ENCODE assay signal across 21 cellular contexts in genomic region chr20:16404640-16405039, GRCh38.
DNase-seq lines count a peak whose midpoint lies in the region; ATAC-seq, FAIRE-seq and TF ChIP-seq lines count a peak whose summit lies in the region.
"Had no signal": no experiment of that assay in that cellular context is flagged by ENCODE, and none has a peak within 500 bp of the region (broad histone marks: within the 10 kb centered on the region; RNA-seq: fewer than 3 reads in every experiment).

No MANE protein-coding gene starts in this region.

- in situ Hi-C loops in HepG2 (cut with HindIII; ENCODE audit: extremely low pct_ligation_motif_present, low pct_unique_long_range_greater_than_20kb): no loop called here

- TF ChIP-seq CTCF in heart left ventricle (IDR thresholded peaks at IDR 0.05) (no peak), left ventricle myocardium inferior (IDR thresholded peaks at IDR 0.05; ENCODE audit: borderline replicate concordance) (no peak), HepG2 (CRISPR knock-in tag; IDR thresholded peaks at IDR 0.05) (no peak), right lobe of liver (IDR thresholded peaks at IDR 0.05) (no peak), prostate gland (IDR thresholded peaks at IDR 0.05) (no peak)

- TF ChIP-seq POLR2A in heart left ventricle (IDR thresholded peaks at IDR 0.05): no peak
- TF ChIP-seq POLR2A in HepG2 (IDR thresholded peaks at IDR 0.05; ENCODE audit: insufficient read depth in 1 of 2, low read depth in 2 of 2, low read length in 2 of 2): no peak
- no peak for TF ChIP-seq POLR2A in right lobe of liver (IDR thresholded peaks at IDR 0.05)
- no peak for TF ChIP-seq POLR2A in prostate gland (IDR thresholded peaks at IDR 0.05)

- ATAC-seq in heart left ventricle (peak in 3 of 4 donors; percentile 51 to 62 (median 55)), HepG2 (no peak), right lobe of liver (no peak)
- ATAC-seq: A549; CD8-positive, alpha-beta T cell had no signal

- no peak overlapping the region for H3K9ac ChIP-seq in HepG2 (ENCODE audit: insufficient read depth, low read depth, low read length)
- H3K9ac ChIP-seq: BLaER1 treated with 17β-estradiol and CSF1 and Interleukin-3, amounts not matched to agents 10 nM and 100 nM had no signal

- no peak overlapping the region for H3K4me2 ChIP-seq in HepG2 (ENCODE audit: low read depth, low read length)
- H3K4me2 ChIP-seq: A549; BLaER1 treated with 17β-estradiol and CSF1 and Interleukin-3, amounts not matched to agents 10 nM and 100 nM had no signal

- no peaks in the 10 kb centered on the region for H3K79me2 ChIP-seq in HepG2 (ENCODE audit: insufficient read depth, low read length)

- intact Hi-C loops in heart left ventricle (cut with DNase I) (no loop called here), left ventricle myocardium inferior (cut with micrococcal nuclease) (no loop called here), HepG2 (cut with micrococcal nuclease; ENCODE audit: unreplicated experiment) (loop anchor here (5.0 kb wide), 1 partner anchor 117 kb away; no protein-coding TSS in a partner anchor), right lobe of liver (cut with DNase I) (no loop called here), prostate gland (cut with DNase I) (no loop called here)

- POLR2A ChIA-PET in HepG2 (lab: Yijun Ruan, JAX): no interaction called here

- no peak for TF ChIP-seq RAD21 in HepG2 (CRISPR knock-in tag; IDR thresholded peaks at IDR 0.05)

- H4K20me1 ChIP-seq in HepG2 (ENCODE audit: insufficient read depth, low read length): no peaks in the 10 kb centered on the region
- H4K20me1 ChIP-seq: BLaER1 treated with 17β-estradiol and CSF1 and Interleukin-3, amounts not matched to agents 10 nM and 100 nM had no signal

- H2AFZ ChIP-seq in HepG2 (ENCODE audit: low read length): no peak overlapping the region

- H3K27ac ChIP-seq in heart left ventricle (no peak overlapping the region), left ventricle myocardium inferior (replicated peaks) (no peak overlapping the region), HepG2 (ENCODE audit: extremely low read length, insufficient read depth, low read length) (no peak overlapping the region), right lobe of liver (no peak overlapping the region), prostate gland (no peak overlapping the region)
- H3K27ac ChIP-seq: 22Rv1; A549; BLaER1 treated with 17β-estradiol and CSF1 and Interleukin-3, amounts not matched to agents 10 nM and 100 nM; C4-2B had no signal

- FAIRE-seq in HepG2 (lab: Jason Lieb, UNC): no peak
- FAIRE-seq: D721Med, G401.6, GM12891, GM19239 had no signal

- DNase-seq in heart left ventricle: no peak
- no peak for DNase-seq in left ventricle myocardium inferior
- no peak for DNase-seq in HepG2 (ENCODE audit: low spot score)
- DNase-seq in right lobe of liver: no peak
- DNase-seq in retina: peak; percentile 21
- DNase-seq in prostate gland (ENCODE audit: low spot score): no peak
- DNase-seq: AML-193; Caco-2; Calu3; CD4-positive, alpha-beta T cell; CD8-positive, alpha-beta T cell; DMS79 treated with DMSO at 0.1 percent for 48 hours; GF-D8 had no signal

- H3K4me1 ChIP-seq in heart left ventricle (peaks cover 0 to 8% (median 0%) of the 10 kb centered on the region in 12 donors), left ventricle myocardium inferior (no peaks in the 10 kb centered on the region), HepG2 (ENCODE audit: insufficient read depth, low read length) (peaks cover 20% of the 10 kb centered on the region), right lobe of liver (no peaks in the 10 kb centered on the region), prostate gland (replicated peaks) (no peaks in the 10 kb centered on the region)

- no peaks in the 10 kb centered on the region for H3K9me3 ChIP-seq in heart left ventricle
- no peaks in the 10 kb centered on the region for H3K9me3 ChIP-seq in left ventricle myocardium inferior (replicated peaks)
- H3K9me3 ChIP-seq in HepG2 (ENCODE audit: low read length): no peaks in the 10 kb centered on the region
- H3K9me3 ChIP-seq in right lobe of liver: no peaks in the 10 kb centered on the region
- no peaks in the 10 kb centered on the region for H3K9me3 ChIP-seq in prostate gland
- H3K9me3 ChIP-seq: A549, Caco-2 had no signal

- H3K36me3 ChIP-seq in heart left ventricle: peaks cover 0 to 39% (median 10%) of the 10 kb centered on the region in 9 donors
- H3K36me3 ChIP-seq in left ventricle myocardium inferior: peaks cover 49% of the 10 kb centered on the region
- H3K36me3 ChIP-seq in HepG2 (replicated peaks in 1 of 2; ENCODE audit: control insufficient read depth in 1 of 2, insufficient read depth in 2 of 2, low read length in 2 of 2): peaks cover 2 to 18% of the 10 kb centered on the region in 2 experiments; a peak in 3 of 5 replicates
- H3K36me3 ChIP-seq in right lobe of liver: peaks cover 0 to 16% (median under 1%) of the 10 kb centered on the region in 4 donors
- H3K36me3 ChIP-seq in prostate gland: no peaks in the 10 kb centered on the region

- WGBS in heart left ventricle, 4 donors: 70 to 84% (median 80%) methylated on average over 9 of the region's 9 CpGs
- WGBS in HepG2 (ENCODE audit: low lambda C conversion rate): 98% methylated on average over 9 of the region's 9 CpGs
- 99% methylated on average over 9 of the region's 9 CpGs for WGBS in right lobe of liver (ENCODE audit: insufficient coverage, low coverage, low lambda C conversion rate, missing lambda C conversion rate)
- WGBS in prostate gland: 97% methylated on average over 9 of the region's 9 CpGs

- TF ChIP-seq EP300 in HepG2 (IDR thresholded peaks at IDR 0.05; ENCODE audit: low read depth in 2 of 2, low read length in 2 of 2): no peak
- no peak for TF ChIP-seq EP300 in HepG2 (CRISPR knock-in tag; IDR thresholded peaks at IDR 0.05; ENCODE audit: borderline replicate concordance)

- no peaks in the 10 kb centered on the region for H3K27me3 ChIP-seq in heart left ventricle
- no peaks in the 10 kb centered on the region for H3K27me3 ChIP-seq in left ventricle myocardium inferior (ENCODE audit: low read depth)
- no peaks in the 10 kb centered on the region for H3K27me3 ChIP-seq in HepG2 (ENCODE audit: control insufficient read depth in 1 of 2, insufficient read depth in 2 of 2, low read length in 2 of 2)
- no peaks in the 10 kb centered on the region for H3K27me3 ChIP-seq in right lobe of liver
- no peaks in the 10 kb centered on the region for H3K27me3 ChIP-seq in prostate gland (replicated peaks; ENCODE audit: insufficient read depth)
- H3K27me3 ChIP-seq: BLaER1 treated with 17β-estradiol and CSF1 and Interleukin-3, amounts not matched to agents 10 nM and 100 nM had no signal

- CTCF ChIA-PET in HepG2 (lab: Yijun Ruan, JAX; ENCODE audit: low intra/inter-chr PET ratio, low total read pairs): no interaction called here

- BruUV-seq in HepG2 (replicated peaks; lab: Mats Ljungman, UMichigan): no TSS peak

- H3K4me3 ChIP-seq in heart left ventricle (no peak overlapping the region), left ventricle myocardium inferior (no peak overlapping the region), HepG2 (replicated peaks in 1 of 3; ENCODE audit: insufficient read depth in 1 of 3, low read depth in 2 of 3, low read length in 3 of 3) (no peak overlapping the region), right lobe of liver (no peak overlapping the region), prostate gland (no peak overlapping the region)
- H3K4me3 ChIP-seq: A549; BLaER1 treated with 17β-estradiol and CSF1 and Interleukin-3, amounts not matched to agents 10 nM and 100 nM had no signal

TF ChIP-seq in HepG2, 621 proteins besides CTCF, POLR2A, EP300 and RAD21:
- TF ChIP-seq HOXD1 (CRISPR knock-in tag; IDR thresholded peaks at IDR 0.05) (no peak), MNT (IDR thresholded peaks at IDR 0.05) (peak; percentile 53)
TF ChIP-seq in HepG2: peak in this region for 1.

Comparison
In these comparisons a context has a peak if more than half of its experiments do, and no peak if none do; other contexts are left out.
1. ATAC-seq: peak in heart left ventricle (3 of 4); none in HepG2 (single experiment) and right lobe of liver (0 of 4).